ENCODE assay signal across 1 cellular context in the genomic region with DNA sequence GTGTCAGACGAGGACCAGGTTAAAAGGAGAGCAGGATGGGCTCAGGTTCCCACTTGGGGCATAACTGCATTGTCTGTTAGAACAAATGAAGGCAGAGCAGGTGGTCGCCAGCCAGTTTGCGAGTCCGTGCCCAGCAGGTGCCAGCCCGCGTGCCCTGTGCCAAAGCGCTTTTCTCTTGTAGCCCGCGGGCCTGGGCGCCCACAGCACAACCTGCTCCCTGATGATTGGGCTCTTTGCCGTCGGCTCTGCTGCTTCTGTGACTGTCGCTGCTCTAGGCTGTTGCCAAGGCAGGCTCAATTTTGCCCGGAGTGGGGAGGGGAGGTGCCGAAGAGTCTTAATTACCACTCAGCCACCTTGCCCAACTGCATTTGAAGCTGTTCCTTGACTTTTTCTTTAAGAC.
A peak's percentile ranks its signal among the peaks of the same experiment; 100 is the strongest.
TF ChIP-seq lines count a peak whose summit lies in the region.

No MANE protein-coding gene starts in this region.

TF ChIP-seq in HepG2, 621 proteins besides CTCF, POLR2A, EP300 and RAD21:
- TF ChIP-seq KDM2A (CRISPR knock-in tag; IDR thresholded peaks at IDR 0.05; ENCODE audit: borderline replicate concordance, low read depth) (no peak), ZNF256 (CRISPR knock-in tag; conservative IDR thresholded peaks at IDR 0.05) (no peak), ZFP82 (CRISPR knock-in tag; IDR thresholded peaks at IDR 0.05; ENCODE audit: borderline replicate concordance) (no peak), MED8 (CRISPR knock-in tag; IDR thresholded peaks at IDR 0.05; ENCODE audit: insufficient replicate concordance) (peak; percentile 19), HNRNPL (IDR thresholded peaks at IDR 0.05; ENCODE audit: low read depth, low read length) (peak; percentile 71; the same call in 1 of the 2 replicates), AGO2 (optimal IDR thresholded peaks at IDR 0.05; ENCODE audit: low read depth, low read length) (peak; percentile 83)
